In the genomic region with DNA sequence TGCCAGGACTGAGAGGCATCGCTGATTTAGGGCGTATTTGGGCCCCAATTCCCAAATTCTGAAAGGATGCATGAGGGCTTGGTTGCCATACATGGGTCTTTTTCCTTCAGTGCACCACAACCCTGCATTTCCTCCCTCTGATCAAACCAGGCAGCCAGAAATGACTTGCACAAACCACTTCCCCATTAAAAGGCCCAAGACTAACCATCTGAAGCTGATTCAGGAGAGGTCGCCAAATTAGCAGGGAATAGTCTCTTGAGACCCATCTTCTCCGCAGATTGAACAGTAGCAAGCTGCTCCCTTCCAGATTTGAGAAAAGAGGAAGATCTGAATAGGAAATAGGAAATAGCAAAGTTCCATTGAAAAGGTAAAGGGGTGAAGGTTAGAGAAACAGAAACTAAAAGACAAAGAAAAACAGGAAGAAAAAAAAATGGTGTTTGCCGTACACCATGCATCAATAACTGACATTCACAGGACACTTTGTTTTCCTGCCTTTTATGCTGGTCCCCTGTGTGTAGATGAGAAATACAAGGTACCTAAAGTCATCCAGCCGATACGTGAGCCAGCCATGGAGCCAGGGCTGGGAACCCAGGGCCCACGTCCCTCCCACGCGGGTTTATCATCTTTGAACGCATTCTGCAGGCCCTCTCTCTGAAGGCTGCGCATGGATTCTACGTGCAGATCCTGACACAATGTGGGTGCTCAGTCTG, we compare ENCODE assay signal across 9 cellular contexts.
DNase-seq lines count a peak whose midpoint lies in the region; ATAC-seq and TF ChIP-seq lines count a peak whose summit lies in the region.
"Had no signal": no experiment of that assay in that cellular context is flagged by ENCODE, and none has a peak within 500 bp of the region (broad histone marks: within the 10 kb centered on the region; RNA-seq: fewer than 3 reads in every experiment).

No MANE protein-coding gene starts in this region.

- peak overlapping the region; percentile 94 for H3K27ac Mint-ChIP-seq in activated naive CD4-positive, alpha-beta T cell treated with anti-CD3 and anti-CD28 coated beads, Interleukin-2, amount 50 U/mL, for 24 hours

- peak overlapping the region; percentile 82 for H3K4me3 Mint-ChIP-seq in activated naive CD4-positive, alpha-beta T cell treated with anti-CD3 and anti-CD28 coated beads, Interleukin-2, amount 50 U/mL, for 24 hours

- H3K4me1 Mint-ChIP-seq in activated naive CD4-positive, alpha-beta T cell treated with anti-CD3 and anti-CD28 coated beads, Interleukin-2, amount 50 U/mL, for 24 hours = peaks cover 10% of the 10 kb centered on the region

- H3K27ac ChIP-seq in VCaP = peak overlapping the region; percentile 47; the same call in 1 of the 2 replicates
- H3K27ac ChIP-seq: C4-2B had no signal

- H3K9me3 Mint-ChIP-seq in activated naive CD4-positive, alpha-beta T cell treated with anti-CD3 and anti-CD28 coated beads, Interleukin-2, amount 50 U/mL, for 24 hours = no peaks in the 10 kb centered on the region

- DNase-seq in activated naive CD4-positive, alpha-beta T cell treated with anti-CD3 and anti-CD28 coated beads, Interleukin-2, amount 50 U/mL, for 16 hours = no peak
- DNase-seq in pons (ENCODE audit: low spot score) (peak; percentile 53), occipital lobe (lab: John Stamatoyannopoulos, UW) (no peak), COR-L47 (lab: John Stamatoyannopoulos, UW) (no peak), NCI-H345 (lab: John Stamatoyannopoulos, UW) (no peak)

- no peaks in the 10 kb centered on the region for H3K27me3 Mint-ChIP-seq in activated naive CD4-positive, alpha-beta T cell treated with anti-CD3 and anti-CD28 coated beads, Interleukin-2, amount 50 U/mL, for 24 hours

- no peak for TF ChIP-seq CTCF in VCaP (conservative IDR thresholded peaks at IDR 0.05)

- ATAC-seq in HG03135 (IDR thresholded peaks at IDR 0.05; ENCODE audit: unreplicated experiment) = peak; percentile 84

- H3K36me3 Mint-ChIP-seq in activated naive CD4-positive, alpha-beta T cell treated with anti-CD3 and anti-CD28 coated beads, Interleukin-2, amount 50 U/mL, for 24 hours = no peaks in the 10 kb centered on the region
